7 cellular contexts compared by ENCODE assay signal in genomic region chr15:89665449-89666146, GRCh38. TPM values are rescaled to one million over a fixed set of nuclear protein-coding genes. Genes with fewer than 3 reads are reported as not detected.
A peak's percentile ranks its signal among the peaks of the same experiment; 100 is the strongest.
DNase-seq lines count a peak whose midpoint lies in the region; ATAC-seq and TF ChIP-seq lines count a peak whose summit lies in the region.

No MANE protein-coding gene starts in this region.

- H3K27me3 ChIP-seq in thoracic aorta (replicated peaks; ENCODE audit: insufficient read depth) = no peaks in the 10 kb centered on the region

- H3K36me3 ChIP-seq in thoracic aorta = no peaks in the 10 kb centered on the region

- H3K4me3 ChIP-seq in coronary artery = peak overlapping the region; percentile 64
- H3K4me3 ChIP-seq in thoracic aorta = peak overlapping the region; percentile 65

- H3K9me3 ChIP-seq in thoracic aorta = no peaks in the 10 kb centered on the region

- H3K4me1 ChIP-seq in thoracic aorta (ENCODE audit: control insufficient read depth in 1 of 2, low read depth in 2 of 2) = peaks cover 13 to 41% of the 10 kb centered on the region in 2 donors

- DNase-seq in NCI-H2227 (lab: John Stamatoyannopoulos, UW; ENCODE audit: unreplicated experiment) (peak; percentile 56), coronary artery (ENCODE audit: low spot score) (peak; percentile 81), left lobe of liver (ENCODE audit: low spot score) (no peak), thoracic aorta (ENCODE audit: low spot score) (no peak), NCI-H1694 (lab: John Stamatoyannopoulos, UW) (no peak)
- DNase-seq in activated effector memory CD4-positive, alpha-beta T cell treated with anti-CD3 and anti-CD28 coated beads, Interleukin-2, amount 50 U/mL, for 16 hours = no peak

- H3K27ac ChIP-seq in coronary artery = peak overlapping the region; percentile 89 to 96
- H3K27ac ChIP-seq in thoracic aorta = peak overlapping the region; percentile 96

- ATAC-seq in GM19324 (IDR thresholded peaks at IDR 0.05; ENCODE audit: low FRiP score, unreplicated experiment) (peak; percentile 51), left lobe of liver (peak; percentile 35), thoracic aorta (ENCODE audit: insufficient number of reproducible peaks, low FRiP score, low read depth) (no peak)

- TF ChIP-seq CTCF in coronary artery (IDR thresholded peaks at IDR 0.05) (no peak), thoracic aorta (IDR thresholded peaks at IDR 0.05) (no peak)

RNA-seq across cellular contexts. Expression of gene KIF7, which starts 10.3 kb away (rescaled TPM):
- total RNA-seq in left lobe of liver (1.1 TPM), thoracic aorta (10 to 100 TPM; 26.4 to 28.4 TPM)

RNA-seq across cellular contexts. Expression of gene PLIN1, which starts 13.6 kb away (rescaled TPM):
- total RNA-seq in left lobe of liver (38.1 TPM), thoracic aorta (10 to 100 TPM in 1 of 2 donors, 1 to 10 TPM in 1; 5.7 to 24.2 TPM)

RNA-seq across cellular contexts. Expression of gene PEX11A, which starts 25.0 kb away (rescaled TPM):
- total RNA-seq in left lobe of liver (25.8 TPM), thoracic aorta (10 to 100 TPM in 1 of 2 donors, 1 to 10 TPM in 1; 4.5 to 17.3 TPM)

RNA-seq across cellular contexts. Expression of gene WDR93, which starts 25.0 kb away (rescaled TPM):
- not detected for total RNA-seq in left lobe of liver
- total RNA-seq in thoracic aorta = not detected

Comparison
In these comparisons a context has a peak if more than half of its experiments do, and no peak if none do; other contexts are left out.
1. DNase-seq: peak in NCI-H2227 (single experiment) and coronary artery (single experiment); none in left lobe of liver (single experiment), thoracic aorta (single experiment), activated effector memory CD4-positive, alpha-beta T cell treated with anti-CD3 and anti-CD28 coated beads, Interleukin-2, amount 50 U/mL, for 16 hours (single experiment) and NCI-H1694 (single experiment).
2. RNA of gene KIF7, which starts 10.3 kb away (total RNA-seq): 26.4 to 28.4 TPM in thoracic aorta; 1.1 TPM in left lobe of liver (single experiment); every median in the first group is over 10 times any median in the second.